Comparison of ENCODE assay signal across 22 cellular contexts in genomic region chr2:100987974-100988373, GRCh38. TPM values are rescaled to one million over a fixed set of nuclear protein-coding genes. Genes with fewer than 3 reads are reported as not detected.
DNase-seq lines count a peak whose midpoint lies in the region; ATAC-seq, FAIRE-seq and TF ChIP-seq lines count a peak whose summit lies in the region.
"Had no signal": no experiment of that assay in that cellular context is flagged by ENCODE, and none has a peak within 500 bp of the region (broad histone marks: within the 10 kb centered on the region; RNA-seq: fewer than 3 reads in every experiment).

No MANE protein-coding gene starts in this region.

- no TSS peak for BruUV-seq in A673 (replicated peaks; lab: Mats Ljungman, UMichigan)

- H3K4me1 Mint-ChIP-seq in natural killer cell treated with Interleukin-12 subunit alpha and Interleukin-12 subunit beta and Interleukin-15 and Interleukin-18, amount 100 ng/mL, for 72 hours (ENCODE audit: low read depth in 2 of 2) = peaks cover 0 to 5% of the 10 kb centered on the region in 2 donors
- peaks cover 0 to 11% of the 10 kb centered on the region in 2 donors for H3K4me1 Mint-ChIP-seq in natural killer cell
- H3K4me1 Mint-ChIP-seq in activated CD8-positive, alpha-beta memory T cell treated with anti-CD3 and anti-CD28 coated beads, Interleukin-2, amount 10 ng/mL, durations not matched to agents 7 days and 5 days = no peaks in the 10 kb centered on the region

- no peak overlapping the region for H3K9ac ChIP-seq in neuronal stem cell (ENCODE audit: low read depth, low read length, poor library complexity)
- H3K9ac ChIP-seq: BLaER1 had no signal

- POLR2A ChIA-PET in A673 (lab: Charles Lee; ENCODE audit: low non-redundant PET) = no interaction called here

- H3K79me1 ChIP-seq in neuronal stem cell (ENCODE audit: low read depth, low read length) = no peaks in the 10 kb centered on the region

- ATAC-seq in natural killer cell treated with Interleukin-12 subunit alpha and Interleukin-12 subunit beta and Interleukin-15 and Interleukin-18, amount 100 ng/mL, for 72 hours = no peak
- ATAC-seq in natural killer cell = no peak
- peak; percentile 45 for ATAC-seq in esophagus mucosa
- ATAC-seq in HG03442 (IDR thresholded peaks at IDR 0.05; ENCODE audit: unreplicated experiment) = no peak
- no peak for ATAC-seq in activated CD8-positive, alpha-beta memory T cell treated with anti-CD3 and anti-CD28 coated beads, Interleukin-2, amount 10 ng/mL, durations not matched to agents 7 days and 5 days
- ATAC-seq: CD8-positive, alpha-beta T cell had no signal

- FAIRE-seq in urothelium cell line (lab: Jason Lieb, UNC) = peak; percentile 68
- FAIRE-seq: G401.6, GM12892, H54 had no signal

- CTCF ChIA-PET in A673 (lab: Charles Lee) = no interaction called here
- CTCF ChIA-PET in activated CD8-positive, alpha-beta memory T cell treated with anti-CD3 and anti-CD28 coated beads, Interleukin-2, amount 10 ng/mL, durations not matched to agents 7 days and 5 days (lab: Charles Lee) = interaction anchor here (0.8 to 3.9 kb wide), 6 partner anchors 15 to 382 kb away, joined by 3 to 39 read pairs (median 4); partner anchors contain the start of gene RPL31

- peak; percentile 15 for DNase-seq in natural killer cell treated with Interleukin-12 subunit alpha and Interleukin-12 subunit beta and Interleukin-15 and Interleukin-18, amount 100 ng/mL, for 72 hours (ENCODE audit: low spot score)
- DNase-seq in natural killer cell (no peak), neuronal stem cell (ENCODE audit: low spot score) (no peak), urothelium cell line (ENCODE audit: low spot score) (no peak), A673 (ENCODE audit: low spot score) (no peak)
- no peak for DNase-seq in activated CD8-positive, alpha-beta memory T cell treated with anti-CD3 and anti-CD28 coated beads, Interleukin-2, amount 10 ng/mL, durations not matched to agents 7 days and 5 days
- DNase-seq: Caco-2; CD4-positive, CD25-positive, alpha-beta regulatory T cell; CD8-positive, alpha-beta T cell; DMS153; DND-41; GOT3; HFFc6 had no signal

- H3K14ac ChIP-seq in neuronal stem cell (ENCODE audit: low read length) = no peak overlapping the region

- H3K9me3 ChIP-seq in neuronal stem cell (replicated peaks in 1 of 2; ENCODE audit: control insufficient read depth in 2 of 2, insufficient read depth in 1 of 2, low read depth in 1 of 2, low read length in 2 of 2) = no peaks in the 10 kb centered on the region
- no peaks in the 10 kb centered on the region for H3K9me3 ChIP-seq in A673 (ENCODE audit: low read depth, low read length, poor library complexity, severe bottlenecking)
- H3K9me3 ChIP-seq: BLaER1, Caco-2, HAP-1 had no signal

- no peak overlapping the region for H3K23ac ChIP-seq in neuronal stem cell (ENCODE audit: low read depth, low read length, poor library complexity)

- no peaks in the 10 kb centered on the region for H3K36me3 ChIP-seq in neuronal stem cell (replicated peaks in 1 of 2; ENCODE audit: control insufficient read depth in 2 of 2, insufficient read depth in 2 of 2, low read length in 2 of 2)
- H3K36me3 ChIP-seq in A673 (ENCODE audit: insufficient read depth, low read length, poor library complexity, severe bottlenecking) = no peaks in the 10 kb centered on the region
- H3K36me3 ChIP-seq: BLaER1, HAP-1 had no signal

- H3K18ac ChIP-seq in neuronal stem cell (ENCODE audit: low read length) = no peak overlapping the region

- H3K4ac ChIP-seq in neuronal stem cell (ENCODE audit: low read length) = no peak overlapping the region

- peaks cover 4 to 9% of the 10 kb centered on the region in 2 donors for H3K27me3 Mint-ChIP-seq in natural killer cell treated with Interleukin-12 subunit alpha and Interleukin-12 subunit beta and Interleukin-15 and Interleukin-18, amount 100 ng/mL, for 72 hours
- peaks cover 0 to 10% of the 10 kb centered on the region in 2 donors for H3K27me3 Mint-ChIP-seq in natural killer cell (ENCODE audit: low read depth in 2 of 2)
- H3K27me3 Mint-ChIP-seq in activated CD8-positive, alpha-beta memory T cell treated with anti-CD3 and anti-CD28 coated beads, Interleukin-2, amount 10 ng/mL, durations not matched to agents 7 days and 5 days = peaks cover 2% of the 10 kb centered on the region

- intact Hi-C loops in natural killer cell (cut with micrococcal nuclease) = no loop called here
- intact Hi-C loops in A673 (cut with micrococcal nuclease; ENCODE audit: unreplicated experiment) = no loop called here

- H3K4me3 Mint-ChIP-seq in natural killer cell treated with Interleukin-12 subunit alpha and Interleukin-12 subunit beta and Interleukin-15 and Interleukin-18, amount 100 ng/mL, for 72 hours = no peak overlapping the region
- no peak overlapping the region for H3K4me3 Mint-ChIP-seq in natural killer cell
- H3K4me3 Mint-ChIP-seq in activated CD8-positive, alpha-beta memory T cell treated with anti-CD3 and anti-CD28 coated beads, Interleukin-2, amount 10 ng/mL, durations not matched to agents 7 days and 5 days = no peak overlapping the region
- H3K4me3 Mint-ChIP-seq: B cell; CD4-positive, CD25-positive, alpha-beta regulatory T cell; CD8-positive, alpha-beta T cell; HFFc6 had no signal

- WGBS in neuronal stem cell (ENCODE audit: extremely low coverage in 2 of 2, insufficient read length in 2 of 2, insufficient replicate concordance in 1 of 2), 2 donors = no CpG with 5 or more reads among the region's 4 CpGs

- no peaks in the 10 kb centered on the region for H3K4me1 ChIP-seq in neuronal stem cell (ENCODE audit: control insufficient read depth in 2 of 2, insufficient read depth in 1 of 2, low read depth in 1 of 2, low read length in 2 of 2)
- no peaks in the 10 kb centered on the region for H3K4me1 ChIP-seq in A673 (ENCODE audit: insufficient read depth, low read length, poor library complexity, severe bottlenecking)
- H3K4me1 ChIP-seq: BLaER1, HAP-1 had no signal

- no peak overlapping the region for H3K4me3 ChIP-seq in neuronal stem cell (ENCODE audit: low read length in 2 of 2)
- no peak overlapping the region for H3K4me3 ChIP-seq in A673 (ENCODE audit: low read depth, low read length, poor library complexity, severe bottlenecking)
- H3K4me3 ChIP-seq: BLaER1, HAP-1 had no signal

- H3K9me3 Mint-ChIP-seq in natural killer cell treated with Interleukin-12 subunit alpha and Interleukin-12 subunit beta and Interleukin-15 and Interleukin-18, amount 100 ng/mL, for 72 hours = no peaks in the 10 kb centered on the region
- H3K9me3 Mint-ChIP-seq in natural killer cell = no peaks in the 10 kb centered on the region
- no peaks in the 10 kb centered on the region for H3K9me3 Mint-ChIP-seq in activated CD8-positive, alpha-beta memory T cell treated with anti-CD3 and anti-CD28 coated beads, Interleukin-2, amount 10 ng/mL, durations not matched to agents 7 days and 5 days (ENCODE audit: low read depth)
- H3K9me3 Mint-ChIP-seq: CD4-positive, CD25-positive, alpha-beta regulatory T cell; CD8-positive, alpha-beta T cell; HFFc6 had no signal

- H2AFZ ChIP-seq in neuronal stem cell (ENCODE audit: low read length) = no peak overlapping the region

- no peaks in the 10 kb centered on the region for H3K36me3 Mint-ChIP-seq in natural killer cell treated with Interleukin-12 subunit alpha and Interleukin-12 subunit beta and Interleukin-15 and Interleukin-18, amount 100 ng/mL, for 72 hours
- no peaks in the 10 kb centered on the region for H3K36me3 Mint-ChIP-seq in natural killer cell
- H3K36me3 Mint-ChIP-seq in activated CD8-positive, alpha-beta memory T cell treated with anti-CD3 and anti-CD28 coated beads, Interleukin-2, amount 10 ng/mL, durations not matched to agents 7 days and 5 days = no peaks in the 10 kb centered on the region
- H3K36me3 Mint-ChIP-seq: CD4-positive, CD25-positive, alpha-beta regulatory T cell had no signal

- H2AK5ac ChIP-seq in neuronal stem cell (ENCODE audit: low read depth, low read length) = peak overlapping the region; percentile 3

- H3K27ac ChIP-seq in neuronal stem cell (replicated peaks; ENCODE audit: low read length) (no peak overlapping the region), A673 (ENCODE audit: low read depth, low read length, poor library complexity, severe bottlenecking) (no peak overlapping the region)
- H3K27ac ChIP-seq: BLaER1, C4-2B had no signal

- no peak overlapping the region for H2BK15ac ChIP-seq in neuronal stem cell (ENCODE audit: low read length)

- H2BK120ac ChIP-seq in neuronal stem cell (ENCODE audit: low read depth, low read length) = no peak overlapping the region

- no peak overlapping the region for H4K8ac ChIP-seq in neuronal stem cell (ENCODE audit: low read depth, low read length)

- H4K91ac ChIP-seq in neuronal stem cell (ENCODE audit: low read depth, low read length, poor library complexity) = no peak overlapping the region

- no peak overlapping the region for H3K27ac Mint-ChIP-seq in natural killer cell treated with Interleukin-12 subunit alpha and Interleukin-12 subunit beta and Interleukin-15 and Interleukin-18, amount 100 ng/mL, for 72 hours
- no peak overlapping the region for H3K27ac Mint-ChIP-seq in natural killer cell
- no peak overlapping the region for H3K27ac Mint-ChIP-seq in activated CD8-positive, alpha-beta memory T cell treated with anti-CD3 and anti-CD28 coated beads, Interleukin-2, amount 10 ng/mL, durations not matched to agents 7 days and 5 days
- H3K27ac Mint-ChIP-seq: B cell; CD4-positive, CD25-positive, alpha-beta regulatory T cell; CD8-positive, alpha-beta T cell; HFFc6 had no signal

- no peak overlapping the region for H2BK12ac ChIP-seq in neuronal stem cell (ENCODE audit: low read length)

- no peak overlapping the region for H3K4me2 ChIP-seq in neuronal stem cell (ENCODE audit: insufficient read depth, low read length, poor library complexity, severe bottlenecking)
- H3K4me2 ChIP-seq: BLaER1 had no signal

- no peak overlapping the region for H2BK5ac ChIP-seq in neuronal stem cell (ENCODE audit: low read length)

- H3K27me3 ChIP-seq in neuronal stem cell (ENCODE audit: control insufficient read depth in 3 of 3, insufficient read depth in 3 of 3, low read depth in 1 of 3, low read length in 3 of 3) = peaks cover 0 to 20% (median 0%) of the 10 kb centered on the region in 3 experiments
- H3K27me3 ChIP-seq in A673 (replicated peaks; ENCODE audit: insufficient read depth, low read depth, low read length, poor library complexity) = no peaks in the 10 kb centered on the region
- H3K27me3 ChIP-seq: BLaER1 had no signal

- no peak for TF ChIP-seq CTCF in natural killer cell (IDR thresholded peaks at IDR 0.05)
- no peak for TF ChIP-seq CTCF in A673 (conservative IDR thresholded peaks at IDR 0.05; ENCODE audit: low read depth, low read length)

RNA-seq across cellular contexts. Expression of gene RPL31, which starts 14.1 kb away (rescaled TPM):
- total RNA-seq in natural killer cell treated with Interleukin-12 subunit alpha and Interleukin-12 subunit beta and Interleukin-15 and Interleukin-18, amount 100 ng/mL, for 72 hours = 1,000 to 10,000 TPM in 1 of 2 donors, 100 to 1,000 TPM in 1; 623 to 1,027 TPM
- total RNA-seq in natural killer cell = 100 to 1,000 TPM; 797 to 996 (median 940) TPM
- total RNA-seq in esophagus mucosa = 1,141 TPM
- polyA plus RNA-seq in neuronal stem cell (2013, experiment 1 of 2) = 2,267 TPM
- polyA plus RNA-seq in neuronal stem cell (2013, experiment 2 of 2) = 2,302 TPM
- 1,187 and 1,196 TPM in 2 replicates for total RNA-seq in A673 (2021)
- 1,000 to 10,000 TPM; 1,012 to 1,324 TPM for total RNA-seq in activated CD8-positive, alpha-beta memory T cell treated with anti-CD3 and anti-CD28 coated beads, Interleukin-2, amount 10 ng/mL, durations not matched to agents 7 days and 5 days
